ENCODE assay signal across 1 cellular context in the genomic region with DNA sequence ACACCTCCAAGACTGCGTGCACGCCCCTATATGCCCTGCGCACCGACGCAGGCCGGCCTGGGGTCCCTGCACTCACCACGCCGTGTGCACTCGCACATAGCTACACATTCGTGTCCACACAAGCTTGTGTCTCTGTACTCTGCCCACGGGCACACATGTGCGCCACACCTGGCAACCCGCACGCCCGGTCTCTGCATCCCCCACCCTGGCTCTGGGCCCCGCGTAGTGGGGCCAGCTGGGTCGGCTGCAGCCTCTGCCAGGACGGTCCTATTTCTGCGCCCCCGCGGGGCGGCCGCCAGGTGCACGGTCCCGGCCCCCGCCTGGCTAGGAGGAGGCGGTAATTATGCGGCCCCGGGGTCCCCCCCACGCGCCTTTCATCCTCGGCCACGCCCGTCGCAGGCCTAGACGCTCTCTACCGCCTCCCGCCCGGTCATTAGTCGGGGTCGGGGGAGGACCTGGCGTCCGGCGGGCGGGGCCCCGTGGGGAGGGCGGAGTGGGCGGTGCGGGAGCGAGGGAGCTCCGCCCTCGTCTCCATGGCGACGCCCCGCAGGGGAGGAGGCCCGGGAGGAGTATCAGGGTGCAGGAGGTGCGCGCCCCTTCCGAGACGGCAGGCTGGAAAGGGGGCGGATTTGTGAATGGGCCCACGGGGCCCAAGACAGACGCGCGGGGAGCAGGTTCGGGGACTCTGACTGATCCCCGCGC.
TF ChIP-seq lines count a peak whose summit lies in the region.

No MANE protein-coding gene starts in this region.

TF ChIP-seq in SK-N-SH, 30 proteins besides CTCF, POLR2A, EP300 and RAD21:
- TF ChIP-seq MEF2A (IDR thresholded peaks at IDR 0.05; ENCODE audit: borderline replicate concordance, low read depth) (no peak), TAF1 (IDR thresholded peaks at IDR 0.05; ENCODE audit: borderline replicate concordance, low read depth, low read length) (no peak), MXI1 (IDR thresholded peaks at IDR 0.05; ENCODE audit: low read depth, low read length) (peak; percentile 31; the same call in 1 of the 2 replicates), ELF1 (IDR thresholded peaks at IDR 0.05) (no peak), USF2 (IDR thresholded peaks at IDR 0.05; ENCODE audit: borderline replicate concordance, low read depth, low read length) (no peak), RXRA (IDR thresholded peaks at IDR 0.05; ENCODE audit: borderline replicate concordance, low read depth) (no peak), RFX5 (IDR thresholded peaks at IDR 0.05; ENCODE audit: low read length) (no peak), TEAD4 (IDR thresholded peaks at IDR 0.05; ENCODE audit: borderline replicate concordance, insufficient read depth) (no peak; the same call in 1 of the 2 replicates), NFIC (IDR thresholded peaks at IDR 0.05; ENCODE audit: borderline replicate concordance) (peak; percentile 41; the same call in 1 of the 2 replicates), EZH2phosphoT487 (IDR thresholded peaks at IDR 0.05; ENCODE audit: borderline replicate concordance, low read depth) (no peak), TCF12 (IDR thresholded peaks at IDR 0.05) (peak; percentile 54), CHD2 (IDR thresholded peaks at IDR 0.05; ENCODE audit: low read length, partially characterized antibody) (no peak), GATA2 (CRISPR knock-in tag; IDR thresholded peaks at IDR 0.05) (no peak), SIN3A (IDR thresholded peaks at IDR 0.05; ENCODE audit: borderline replicate concordance, low read depth, low read length) (no peak), GABPA (IDR thresholded peaks at IDR 0.05; ENCODE audit: low read depth) (no peak), POLR2AphosphoS5 (IDR thresholded peaks at IDR 0.05; ENCODE audit: low read depth, low read length) (no peak; the same call in 1 of the 2 replicates), FOSL2 (IDR thresholded peaks at IDR 0.05; ENCODE audit: borderline replicate concordance, low read depth) (no peak), YY1 (IDR thresholded peaks at IDR 0.05; ENCODE audit: low read depth) (no peak), USF1 (IDR thresholded peaks at IDR 0.05; ENCODE audit: borderline replicate concordance, low read depth) (no peak), MAX (IDR thresholded peaks at IDR 0.05; ENCODE audit: low read depth) (peak; percentile 21), FOXM1 (IDR thresholded peaks at IDR 0.05; ENCODE audit: low read depth) (no peak), SMC3 (IDR thresholded peaks at IDR 0.05; ENCODE audit: low read depth, low read length) (no peak), JUND (IDR thresholded peaks at IDR 0.05) (no peak), NRF1 (IDR thresholded peaks at IDR 0.05; ENCODE audit: low read depth, low read length) (no peak), FOXJ3 (CRISPR knock-in tag; IDR thresholded peaks at IDR 0.05) (no peak), RCOR1 (IDR thresholded peaks at IDR 0.05; ENCODE audit: low read length) (0 out of 2 replicates have a peak, but pooled peaks have one; percentile 48), ZBTB33 (IDR thresholded peaks at IDR 0.05; ENCODE audit: borderline replicate concordance, low read depth) (no peak)
- TF ChIP-seq, protein P1, sequence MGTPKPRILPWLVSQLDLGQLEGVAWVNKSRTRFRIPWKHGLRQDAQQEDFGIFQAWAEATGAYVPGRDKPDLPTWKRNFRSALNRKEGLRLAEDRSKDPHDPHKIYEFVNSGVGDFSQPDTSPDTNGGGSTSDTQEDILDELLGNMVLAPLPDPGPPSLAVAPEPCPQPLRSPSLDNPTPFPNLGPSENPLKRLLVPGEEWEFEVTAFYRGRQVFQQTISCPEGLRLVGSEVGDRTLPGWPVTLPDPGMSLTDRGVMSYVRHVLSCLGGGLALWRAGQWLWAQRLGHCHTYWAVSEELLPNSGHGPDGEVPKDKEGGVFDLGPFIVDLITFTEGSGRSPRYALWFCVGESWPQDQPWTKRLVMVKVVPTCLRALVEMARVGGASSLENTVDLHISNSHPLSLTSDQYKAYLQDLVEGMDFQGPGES (IDR thresholded peaks at IDR 0.05; ENCODE audit: low read depth, low read length), result no peak
- TF ChIP-seq, protein P2, sequence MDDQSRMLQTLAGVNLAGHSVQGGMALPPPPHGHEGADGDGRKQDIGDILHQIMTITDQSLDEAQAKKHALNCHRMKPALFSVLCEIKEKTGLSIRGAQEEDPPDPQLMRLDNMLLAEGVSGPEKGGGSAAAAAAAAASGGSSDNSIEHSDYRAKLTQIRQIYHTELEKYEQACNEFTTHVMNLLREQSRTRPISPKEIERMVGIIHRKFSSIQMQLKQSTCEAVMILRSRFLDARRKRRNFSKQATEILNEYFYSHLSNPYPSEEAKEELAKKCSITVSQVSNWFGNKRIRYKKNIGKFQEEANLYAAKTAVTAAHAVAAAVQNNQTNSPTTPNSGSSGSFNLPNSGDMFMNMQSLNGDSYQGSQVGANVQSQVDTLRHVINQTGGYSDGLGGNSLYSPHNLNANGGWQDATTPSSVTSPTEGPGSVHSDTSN (IDR thresholded peaks at IDR 0.05), result no peak; the same call in 1 of the 2 replicates
- TF ChIP-seq, protein P3, sequence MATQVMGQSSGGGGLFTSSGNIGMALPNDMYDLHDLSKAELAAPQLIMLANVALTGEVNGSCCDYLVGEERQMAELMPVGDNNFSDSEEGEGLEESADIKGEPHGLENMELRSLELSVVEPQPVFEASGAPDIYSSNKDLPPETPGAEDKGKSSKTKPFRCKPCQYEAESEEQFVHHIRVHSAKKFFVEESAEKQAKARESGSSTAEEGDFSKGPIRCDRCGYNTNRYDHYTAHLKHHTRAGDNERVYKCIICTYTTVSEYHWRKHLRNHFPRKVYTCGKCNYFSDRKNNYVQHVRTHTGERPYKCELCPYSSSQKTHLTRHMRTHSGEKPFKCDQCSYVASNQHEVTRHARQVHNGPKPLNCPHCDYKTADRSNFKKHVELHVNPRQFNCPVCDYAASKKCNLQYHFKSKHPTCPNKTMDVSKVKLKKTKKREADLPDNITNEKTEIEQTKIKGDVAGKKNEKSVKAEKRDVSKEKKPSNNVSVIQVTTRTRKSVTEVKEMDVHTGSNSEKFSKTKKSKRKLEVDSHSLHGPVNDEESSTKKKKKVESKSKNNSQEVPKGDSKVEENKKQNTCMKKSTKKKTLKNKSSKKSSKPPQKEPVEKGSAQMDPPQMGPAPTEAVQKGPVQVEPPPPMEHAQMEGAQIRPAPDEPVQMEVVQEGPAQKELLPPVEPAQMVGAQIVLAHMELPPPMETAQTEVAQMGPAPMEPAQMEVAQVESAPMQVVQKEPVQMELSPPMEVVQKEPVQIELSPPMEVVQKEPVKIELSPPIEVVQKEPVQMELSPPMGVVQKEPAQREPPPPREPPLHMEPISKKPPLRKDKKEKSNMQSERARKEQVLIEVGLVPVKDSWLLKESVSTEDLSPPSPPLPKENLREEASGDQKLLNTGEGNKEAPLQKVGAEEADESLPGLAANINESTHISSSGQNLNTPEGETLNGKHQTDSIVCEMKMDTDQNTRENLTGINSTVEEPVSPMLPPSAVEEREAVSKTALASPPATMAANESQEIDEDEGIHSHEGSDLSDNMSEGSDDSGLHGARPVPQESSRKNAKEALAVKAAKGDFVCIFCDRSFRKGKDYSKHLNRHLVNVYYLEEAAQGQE (IDR thresholded peaks at IDR 0.05; ENCODE audit: low read depth, low read length), result no peak
